In the genomic region with DNA sequence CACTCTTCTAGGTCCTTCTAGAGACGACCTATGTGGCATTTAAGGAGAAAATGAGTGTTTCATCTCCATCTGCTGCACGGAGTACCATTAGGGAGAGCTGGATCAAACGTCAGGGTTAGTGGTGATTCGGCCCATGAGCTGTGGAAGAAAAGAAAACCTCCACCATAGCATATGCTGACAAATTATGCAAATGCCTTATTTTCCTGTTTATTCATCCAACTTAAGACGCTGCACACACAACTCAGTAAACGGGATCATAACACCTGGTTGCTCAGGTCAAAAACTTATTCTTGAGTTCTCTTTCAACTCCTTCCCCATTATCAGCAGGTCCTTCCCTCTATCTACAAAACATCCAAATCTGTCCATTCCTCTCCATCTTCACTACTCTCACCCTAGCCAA, we compare ENCODE assay signal across 1 cellular context.
TF ChIP-seq lines count a peak whose summit lies in the region.

No MANE protein-coding gene starts in this region.

TF ChIP-seq in GM23338, 12 proteins besides CTCF, POLR2A, EP300 and RAD21 (continued from another document):
- TF ChIP-seq, protein P1, sequence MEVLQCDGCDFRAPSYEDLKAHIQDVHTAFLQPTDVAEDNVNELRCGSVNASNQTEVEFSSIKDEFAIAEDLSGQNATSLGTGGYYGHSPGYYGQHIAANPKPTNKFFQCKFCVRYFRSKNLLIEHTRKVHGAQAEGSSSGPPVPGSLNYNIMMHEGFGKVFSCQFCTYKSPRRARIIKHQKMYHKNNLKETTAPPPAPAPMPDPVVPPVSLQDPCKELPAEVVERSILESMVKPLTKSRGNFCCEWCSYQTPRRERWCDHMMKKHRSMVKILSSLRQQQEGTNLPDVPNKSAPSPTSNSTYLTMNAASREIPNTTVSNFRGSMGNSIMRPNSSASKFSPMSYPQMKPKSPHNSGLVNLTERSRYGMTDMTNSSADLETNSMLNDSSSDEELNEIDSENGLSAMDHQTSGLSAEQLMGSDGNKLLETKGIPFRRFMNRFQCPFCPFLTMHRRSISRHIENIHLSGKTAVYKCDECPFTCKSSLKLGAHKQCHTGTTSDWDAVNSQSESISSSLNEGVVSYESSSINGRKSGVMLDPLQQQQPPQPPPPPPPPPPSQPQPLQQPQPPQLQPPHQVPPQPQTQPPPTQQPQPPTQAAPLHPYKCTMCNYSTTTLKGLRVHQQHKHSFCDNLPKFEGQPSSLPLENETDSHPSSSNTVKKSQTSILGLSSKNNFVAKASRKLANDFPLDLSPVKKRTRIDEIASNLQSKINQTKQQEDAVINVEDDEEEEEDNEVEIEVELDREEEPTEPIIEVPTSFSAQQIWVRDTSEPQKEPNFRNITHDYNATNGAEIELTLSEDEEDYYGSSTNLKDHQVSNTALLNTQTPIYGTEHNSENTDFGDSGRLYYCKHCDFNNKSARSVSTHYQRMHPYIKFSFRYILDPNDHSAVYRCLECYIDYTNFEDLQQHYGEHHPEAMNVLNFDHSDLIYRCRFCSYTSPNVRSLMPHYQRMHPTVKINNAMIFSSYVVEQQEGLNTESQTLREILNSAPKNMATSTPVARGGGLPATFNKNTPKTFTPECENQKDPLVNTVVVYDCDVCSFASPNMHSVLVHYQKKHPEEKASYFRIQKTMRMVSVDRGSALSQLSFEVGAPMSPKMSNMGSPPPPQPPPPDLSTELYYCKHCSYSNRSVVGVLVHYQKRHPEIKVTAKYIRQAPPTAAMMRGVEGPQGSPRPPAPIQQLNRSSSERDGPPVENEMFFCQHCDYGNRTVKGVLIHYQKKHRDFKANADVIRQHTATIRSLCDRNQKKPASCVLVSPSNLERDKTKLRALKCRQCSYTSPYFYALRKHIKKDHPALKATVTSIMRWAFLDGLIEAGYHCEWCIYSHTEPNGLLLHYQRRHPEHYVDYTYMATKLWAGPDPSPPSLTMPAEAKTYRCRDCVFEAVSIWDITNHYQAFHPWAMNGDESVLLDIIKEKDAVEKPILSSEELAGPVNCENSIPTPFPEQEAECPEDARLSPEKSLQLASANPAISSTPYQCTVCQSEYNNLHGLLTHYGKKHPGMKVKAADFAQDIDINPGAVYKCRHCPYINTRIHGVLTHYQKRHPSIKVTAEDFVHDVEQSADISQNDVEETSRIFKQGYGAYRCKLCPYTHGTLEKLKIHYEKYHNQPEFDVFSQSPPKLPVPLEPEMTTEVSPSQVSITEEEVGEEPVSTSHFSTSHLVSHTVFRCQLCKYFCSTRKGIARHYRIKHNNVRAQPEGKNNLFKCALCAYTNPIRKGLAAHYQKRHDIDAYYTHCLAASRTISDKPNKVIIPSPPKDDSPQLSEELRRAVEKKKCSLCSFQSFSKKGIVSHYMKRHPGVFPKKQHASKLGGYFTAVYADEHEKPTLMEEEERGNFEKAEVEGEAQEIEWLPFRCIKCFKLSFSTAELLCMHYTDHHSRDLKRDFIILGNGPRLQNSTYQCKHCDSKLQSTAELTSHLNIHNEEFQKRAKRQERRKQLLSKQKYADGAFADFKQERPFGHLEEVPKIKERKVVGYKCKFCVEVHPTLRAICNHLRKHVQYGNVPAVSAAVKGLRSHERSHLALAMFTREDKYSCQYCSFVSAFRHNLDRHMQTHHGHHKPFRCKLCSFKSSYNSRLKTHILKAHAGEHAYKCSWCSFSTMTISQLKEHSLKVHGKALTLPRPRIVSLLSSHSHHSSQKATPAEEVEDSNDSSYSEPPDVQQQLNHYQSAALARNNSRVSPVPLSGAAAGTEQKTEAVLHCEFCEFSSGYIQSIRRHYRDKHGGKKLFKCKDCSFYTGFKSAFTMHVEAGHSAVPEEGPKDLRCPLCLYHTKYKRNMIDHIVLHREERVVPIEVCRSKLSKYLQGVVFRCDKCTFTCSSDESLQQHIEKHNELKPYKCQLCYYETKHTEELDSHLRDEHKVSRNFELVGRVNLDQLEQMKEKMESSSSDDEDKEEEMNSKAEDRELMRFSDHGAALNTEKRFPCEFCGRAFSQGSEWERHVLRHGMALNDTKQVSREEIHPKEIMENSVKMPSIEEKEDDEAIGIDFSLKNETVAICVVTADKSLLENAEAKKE (CRISPR knock-in tag; IDR thresholded peaks at IDR 0.05), result no peak
- TF ChIP-seq NANOG (IDR thresholded peaks at IDR 0.05; ENCODE audit: borderline replicate concordance), result no peak
- no peak for TF ChIP-seq ZNF331 (CRISPR knock-in tag; IDR thresholded peaks at IDR 0.05; ENCODE audit: low read depth)
- TF ChIP-seq REST (IDR thresholded peaks at IDR 0.05; ENCODE audit: unreplicated experiment), result no peak
- no peak for TF ChIP-seq EZH2 (IDR thresholded peaks at IDR 0.05; ENCODE audit: low read depth, unreplicated experiment)
- TF ChIP-seq, protein P2, sequence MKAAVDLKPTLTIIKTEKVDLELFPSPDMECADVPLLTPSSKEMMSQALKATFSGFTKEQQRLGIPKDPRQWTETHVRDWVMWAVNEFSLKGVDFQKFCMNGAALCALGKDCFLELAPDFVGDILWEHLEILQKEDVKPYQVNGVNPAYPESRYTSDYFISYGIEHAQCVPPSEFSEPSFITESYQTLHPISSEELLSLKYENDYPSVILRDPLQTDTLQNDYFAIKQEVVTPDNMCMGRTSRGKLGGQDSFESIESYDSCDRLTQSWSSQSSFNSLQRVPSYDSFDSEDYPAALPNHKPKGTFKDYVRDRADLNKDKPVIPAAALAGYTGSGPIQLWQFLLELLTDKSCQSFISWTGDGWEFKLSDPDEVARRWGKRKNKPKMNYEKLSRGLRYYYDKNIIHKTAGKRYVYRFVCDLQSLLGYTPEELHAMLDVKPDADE (IDR thresholded peaks at IDR 0.05), result no peak
TF ChIP-seq in GM23338: peak in this region for 0.
